In the genomic region with DNA sequence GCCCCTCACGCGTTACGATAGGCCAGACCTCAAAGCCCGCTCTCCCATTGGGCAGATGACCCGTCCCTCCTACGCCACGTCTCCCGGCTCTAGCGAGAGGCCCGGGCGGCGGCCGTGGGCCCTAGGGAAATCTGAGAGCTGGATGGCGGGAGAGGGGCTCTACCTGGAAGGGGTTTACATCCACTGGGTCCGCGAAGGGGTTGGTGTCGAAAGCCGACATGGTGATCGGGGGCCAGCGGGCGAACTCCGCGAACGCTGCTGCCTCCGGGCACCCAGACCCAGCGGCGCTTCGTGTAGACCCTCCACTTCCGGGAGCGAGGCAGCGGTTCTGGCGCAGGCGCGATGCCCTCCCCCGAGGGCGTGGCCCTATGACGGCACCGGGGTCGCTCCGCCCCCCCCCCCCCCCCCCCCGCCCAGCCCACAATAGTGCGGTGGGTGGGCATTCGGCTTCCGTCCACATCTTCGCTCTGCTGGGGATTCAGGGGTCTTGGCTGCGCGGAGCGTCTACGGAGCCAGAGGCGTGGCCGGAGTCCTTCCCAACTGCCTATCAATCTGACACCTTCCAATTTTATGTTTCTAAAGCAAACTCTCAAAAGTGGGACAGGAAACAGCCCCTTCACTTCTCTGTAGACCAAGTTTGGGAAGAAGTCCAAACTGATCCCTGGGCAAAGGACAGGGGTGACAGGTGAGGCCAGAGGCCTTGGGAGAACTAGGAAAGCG, we compare ENCODE assay signal across 8 cellular contexts. TPM values are rescaled to one million over a fixed set of nuclear protein-coding genes. Genes with fewer than 3 reads are reported as not detected.
A peak's percentile ranks its signal among the peaks of the same experiment; 100 is the strongest.
DNase-seq lines count a peak whose midpoint lies in the region; ATAC-seq, FAIRE-seq and TF ChIP-seq lines count a peak whose summit lies in the region.

A gene with protein sequence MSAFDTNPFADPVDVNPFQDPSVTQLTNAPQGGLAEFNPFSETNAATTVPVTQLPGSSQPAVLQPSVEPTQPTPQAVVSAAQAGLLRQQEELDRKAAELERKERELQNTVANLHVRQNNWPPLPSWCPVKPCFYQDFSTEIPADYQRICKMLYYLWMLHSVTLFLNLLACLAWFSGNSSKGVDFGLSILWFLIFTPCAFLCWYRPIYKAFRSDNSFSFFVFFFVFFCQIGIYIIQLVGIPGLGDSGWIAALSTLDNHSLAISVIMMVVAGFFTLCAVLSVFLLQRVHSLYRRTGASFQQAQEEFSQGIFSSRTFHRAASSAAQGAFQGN (minus strand): TSS at position 330 of the 720 bp plus-strand sequence. CDS start 110 bp downstream, at position 220.

- 0 to 1% methylated on average over 35 to 47 of the region's 52 CpGs for WGBS in GM23248 (ENCODE audit: low coverage in 1 of 2, low lambda C conversion rate in 2 of 2, missing lambda C conversion rate in 2 of 2), 2 experiments
- WGBS in esophagus muscularis mucosa, result 1% methylated on average over 15 of the region's 52 CpGs

- TF ChIP-seq EP300 in esophagus muscularis mucosa (IDR thresholded peaks at IDR 0.05), result no peak

- peak within 1 kb of the TSS; percentile 100 for H3K4me2 ChIP-seq in DOHH2 (ENCODE audit: low read length)
- H3K4me2 ChIP-seq in GM23248 (ENCODE audit: unreplicated experiment), result peak within 1 kb of the TSS; percentile 100
- peak within 1 kb of the TSS; percentile 100 for H3K4me2 ChIP-seq in Karpas-422 (ENCODE audit: low read depth, low read length, poor library complexity, severe bottlenecking)

- TF ChIP-seq CTCF in DOHH2 (IDR thresholded peaks at IDR 0.05; ENCODE audit: low read depth, low read length, poor library complexity, severe bottlenecking) (no peak), esophagus muscularis mucosa (IDR thresholded peaks at IDR 0.05) (no peak)

- H3K4me3 Mint-ChIP-seq in activated T-cell treated with anti-CD3 and anti-CD28 coated beads, Interleukin-2, amount 50 U/mL, for 72 hours, result peak within 1 kb of the TSS; percentile 95 to 100

- H3K9me2 ChIP-seq in DOHH2 (replicated peaks; ENCODE audit: control insufficient read depth, low read length), result no peaks in the 10 kb centered on the region
- H3K9me2 ChIP-seq in GM23248 (ENCODE audit: insufficient read depth), result no peaks in the 10 kb centered on the region
- H3K9me2 ChIP-seq in Karpas-422 (replicated peaks; ENCODE audit: insufficient read depth, low read length), result no peaks in the 10 kb centered on the region

- H3K4me1 Mint-ChIP-seq in activated T-cell treated with anti-CD3 and anti-CD28 coated beads, Interleukin-2, amount 50 U/mL, for 72 hours (ENCODE audit: low read depth), result peaks cover 56% of the 10 kb centered on the region

- peaks cover 29% of the 10 kb centered on the region for H3K36me3 ChIP-seq in DOHH2 (ENCODE audit: control insufficient read depth, low read length)
- no peaks in the 10 kb centered on the region for H3K36me3 ChIP-seq in GM23248 (ENCODE audit: low read depth)
- H3K36me3 ChIP-seq in Karpas-422 (ENCODE audit: insufficient read depth, low read length), result peaks cover 14% of the 10 kb centered on the region
- H3K36me3 ChIP-seq in esophagus muscularis mucosa, result peaks cover 0 to 4% (median 0%) of the 10 kb centered on the region in 4 donors

- H3K27me3 ChIP-seq in DOHH2 (ENCODE audit: control insufficient read depth, low read length) (0 out of 2 replicates have a peak, but pooled peaks cover 3% of the 10 kb centered on the region), GM23248 (replicated peaks; ENCODE audit: insufficient read depth) (no peaks in the 10 kb centered on the region), Karpas-422 (ENCODE audit: low read length) (no peaks in the 10 kb centered on the region), esophagus muscularis mucosa (no peaks in the 10 kb centered on the region)

- H3K79me2 ChIP-seq in DOHH2 (ENCODE audit: control insufficient read depth, low read length) (peaks cover 48% of the 10 kb centered on the region), GM23248 (ENCODE audit: insufficient read depth) (peaks cover 47% of the 10 kb centered on the region), Karpas-422 (ENCODE audit: low read length) (peaks cover 46% of the 10 kb centered on the region)

- peak; percentile 65 for TF ChIP-seq POLR2A in esophagus muscularis mucosa (IDR thresholded peaks at IDR 0.05; ENCODE audit: low read depth)

- DNase-seq in GM23248 (peak; percentile 98), Karpas-422 (peak; percentile 97), RCC 7860 (ENCODE audit: low spot score) (peak; percentile 80), esophagus muscularis mucosa (ENCODE audit: extremely low spot score) (peak; percentile 98), myocyte (ENCODE audit: low read depth) (peak; percentile 97)
- peak; percentile 91 to 95 for DNase-seq in activated T-cell treated with anti-CD3 and anti-CD28 coated beads, Interleukin-2, amount 50 U/mL, for 72 hours
- peak; percentile 83 to 88 for DNase-seq in stimulated activated CD8-positive, alpha-beta memory T cell treated with anti-CD3 and anti-CD28 coated beads, Interleukin-7, amount 100 ng/mL, for 4 hours (ENCODE audit: low read depth in 2 of 2)

- H3F3A ChIP-seq in DOHH2 (ENCODE audit: control insufficient read depth, insufficient read depth) (peaks cover 12% of the 10 kb centered on the region; the same call in 1 of the 2 replicates), GM23248 (ENCODE audit: insufficient read depth) (peaks cover 13% of the 10 kb centered on the region; the same call in 1 of the 2 replicates)

- H3K27ac ChIP-seq in DOHH2 (ENCODE audit: low read depth, low read length) (peak within 1 kb of the TSS; percentile 59), GM23248 (peak within 1 kb of the TSS; percentile 89), Karpas-422 (ENCODE audit: low read length) (peak within 1 kb of the TSS; percentile 52; the same call in 1 of the 2 replicates), esophagus muscularis mucosa (replicated peaks in 1 of 4) (peak within 1 kb of the TSS; percentile 90 to 93 (median 92))

- FAIRE-seq in RCC 7860 (lab: Jason Lieb, UNC), result no peak

- H3K9me3 ChIP-seq in DOHH2 (ENCODE audit: control insufficient read depth, insufficient read depth, low read length), result peaks cover 2% of the 10 kb centered on the region; the same call in 1 of the 2 replicates
- H3K9me3 ChIP-seq in GM23248 (ENCODE audit: low read depth), result no peaks in the 10 kb centered on the region
- H3K9me3 ChIP-seq in Karpas-422 (ENCODE audit: low read length), result no peaks in the 10 kb centered on the region
- no peaks in the 10 kb centered on the region for H3K9me3 ChIP-seq in esophagus muscularis mucosa

- H3K4me3 ChIP-seq in DOHH2 (ENCODE audit: low read length) (peak within 1 kb of the TSS; percentile 97), GM23248 (peak within 1 kb of the TSS; percentile 84), Karpas-422 (ENCODE audit: low read length) (peak within 1 kb of the TSS; percentile 90), esophagus muscularis mucosa (peak within 1 kb of the TSS; percentile 67 to 86 (median 76))

- no peaks in the 10 kb centered on the region for H3K27me3 Mint-ChIP-seq in activated T-cell treated with anti-CD3 and anti-CD28 coated beads, Interleukin-2, amount 50 U/mL, for 72 hours (ENCODE audit: low read depth)

- H2AFZ ChIP-seq in GM23248 (peak within 1 kb of the TSS; percentile 98), Karpas-422 (ENCODE audit: low read length) (peak within 1 kb of the TSS; percentile 100)

- peaks cover 0 to 2% of the 10 kb centered on the region in 2 donors for H3K9me3 Mint-ChIP-seq in activated T-cell treated with anti-CD3 and anti-CD28 coated beads, Interleukin-2, amount 50 U/mL, for 72 hours

- intact Hi-C loops in esophagus muscularis mucosa (cut with DNase I), result no loop called here

- in situ Hi-C loops in GM23248 (cut with MboI), result no loop called here

- H4K20me1 ChIP-seq in DOHH2 (ENCODE audit: control insufficient read depth, insufficient read depth, low read depth, low read length), result peaks cover 19% of the 10 kb centered on the region
- H4K20me1 ChIP-seq in GM23248 (ENCODE audit: insufficient read depth), result 0 out of 2 replicates have a peak, but pooled peaks cover 3% of the 10 kb centered on the region
- H4K20me1 ChIP-seq in Karpas-422 (ENCODE audit: insufficient read depth, low read depth, low read length), result peaks cover 14% of the 10 kb centered on the region; the same call in 1 of the 2 replicates

- H3K36me3 Mint-ChIP-seq in activated T-cell treated with anti-CD3 and anti-CD28 coated beads, Interleukin-2, amount 50 U/mL, for 72 hours (ENCODE audit: insufficient read depth in 2 of 2), result peaks cover 8% of the 10 kb centered on the region in 2 donors

- H3K9ac ChIP-seq in GM23248 (peak within 1 kb of the TSS; percentile 98), Karpas-422 (ENCODE audit: low read length) (peak within 1 kb of the TSS; percentile 83)

- peaks cover 44% of the 10 kb centered on the region for H3K4me1 ChIP-seq in DOHH2 (ENCODE audit: control insufficient read depth, low read length)
- H3K4me1 ChIP-seq in GM23248 (ENCODE audit: insufficient read depth), result peaks cover 16% of the 10 kb centered on the region
- peaks cover 38% of the 10 kb centered on the region for H3K4me1 ChIP-seq in Karpas-422 (ENCODE audit: low read length)
- peaks cover 44 to 54% (median 51%) of the 10 kb centered on the region in 4 donors for H3K4me1 ChIP-seq in esophagus muscularis mucosa

- peak within 1 kb of the TSS; percentile 89 for H3K27ac Mint-ChIP-seq in activated T-cell treated with anti-CD3 and anti-CD28 coated beads, Interleukin-2, amount 50 U/mL, for 72 hours

- ATAC-seq in activated T-cell treated with anti-CD3 and anti-CD28 coated beads, Interleukin-2, amount 50 U/mL, for 72 hours (replicated peaks in 1 of 2), result peak; percentile 85 to 89

RNA-seq across cellular contexts. Expression of the gene that starts here (rescaled TPM):
- total RNA-seq in GM23248 (2014; rRNA removed; shearing (Covaris generic)), result 28.7 and 49.2 TPM in 2 replicates
- 83.0 and 86.2 TPM in 2 replicates for polyA plus RNA-seq in GM23248 (2016; fragmentation: Nextera tagmentation; extraction: Ambion mirVana)
- 37.1 and 54.9 TPM in 2 replicates for total RNA-seq in Karpas-422 (2014; rRNA removed; shearing (Covaris generic); ENCODE audit: low replicate concordance)
- 10 to 100 TPM; 66.4 to 77.0 TPM for total RNA-seq in activated T-cell treated with anti-CD3 and anti-CD28 coated beads, Interleukin-2, amount 50 U/mL, for 72 hours
- total RNA-seq in esophagus muscularis mucosa (100 to 1,000 TPM in 2 of 4 donors, 10 to 100 TPM in 2; 57.3 to 125 (median 94.9) TPM), myocyte (59.2 and 77.2 TPM in 2 replicates)
- 106 TPM for polyA plus RNA-seq in myocyte (2012)

Comparison
In these comparisons a context has a peak if more than half of its experiments do, and no peak if none do; other contexts are left out.
1. Peak in every context shown above with its lines: DNase-seq, ATAC-seq, H3K4me3 ChIP-seq and H3K27ac ChIP-seq.